Comparison of ENCODE assay signal across 11 cellular contexts in genomic region chr5:160166069-160166972, GRCh38. TPM values are rescaled to one million over a fixed set of nuclear protein-coding genes. Genes with fewer than 3 reads are reported as not detected.
DNase-seq lines count a peak whose midpoint lies in the region; ATAC-seq and TF ChIP-seq lines count a peak whose summit lies in the region.
"Had no signal": no experiment of that assay in that cellular context is flagged by ENCODE, and none has a peak within 500 bp of the region (broad histone marks: within the 10 kb centered on the region; RNA-seq: fewer than 3 reads in every experiment).

No MANE protein-coding gene starts in this region.

- no peak for DNase-seq in heart left ventricle
- no peak for DNase-seq in left ventricle myocardium superior
- DNase-seq in cerebellar cortex (ENCODE audit: low spot score): peak; percentile 47
- no peak for DNase-seq in vagina (ENCODE audit: extremely low spot score in 2 of 2)
- DNase-seq in progenitor cell of endocrine pancreas (ENCODE audit: low spot score, unreplicated experiment): no peak
- DNase-seq in activated CD8-positive, alpha-beta T cell treated with anti-CD3 and anti-CD28 coated beads, Interleukin-2, amount 10 ng/mL, durations not matched to agents 7 days and 5 days: no peak
- DNase-seq: GF-D8, immature natural killer cell had no signal

- peaks cover 8% of the 10 kb centered on the region for H3K4me1 Mint-ChIP-seq in progenitor cell of endocrine pancreas (ENCODE audit: low read depth)
- H3K4me1 Mint-ChIP-seq in activated CD8-positive, alpha-beta T cell treated with anti-CD3 and anti-CD28 coated beads, Interleukin-2, amount 10 ng/mL, durations not matched to agents 7 days and 5 days (ENCODE audit: low read depth): peaks cover 10% of the 10 kb centered on the region

- ATAC-seq in heart left ventricle (no peak), left ventricle myocardium superior (no peak), GM18870 (IDR thresholded peaks at IDR 0.05; ENCODE audit: unreplicated experiment) (no peak)
- ATAC-seq in activated CD8-positive, alpha-beta T cell treated with anti-CD3 and anti-CD28 coated beads, Interleukin-2, amount 10 ng/mL, durations not matched to agents 7 days and 5 days: no peak

- H3K9me3 Mint-ChIP-seq in progenitor cell of endocrine pancreas (ENCODE audit: low read depth): no peaks in the 10 kb centered on the region
- no peaks in the 10 kb centered on the region for H3K9me3 Mint-ChIP-seq in activated CD8-positive, alpha-beta T cell treated with anti-CD3 and anti-CD28 coated beads, Interleukin-2, amount 10 ng/mL, durations not matched to agents 7 days and 5 days (ENCODE audit: insufficient read depth)
- H3K9me3 Mint-ChIP-seq: activated T-helper 1 cell treated with anti-CD3 and anti-CD28 coated beads, Interleukin-12 subunit alpha, Interleukin-12 subunit beta, Interleukin-2, Interleukin-4 antibody, amounts not matched to agents 30 ng/mL and 10 ng/mL and 1 ng/mL, durations not matched to agents 14 hours and 24 hours and 36 hours; immature natural killer cell had no signal

- no peaks in the 10 kb centered on the region for H3K27me3 ChIP-seq in heart left ventricle
- H3K27me3 ChIP-seq in mucosa of rectum (ENCODE audit: control insufficient read depth in 2 of 2, insufficient read depth in 2 of 2, low read length in 2 of 2): no peaks in the 10 kb centered on the region
- no peaks in the 10 kb centered on the region for H3K27me3 ChIP-seq in vagina

- H3K4me3 ChIP-seq in heart left ventricle (peak overlapping the region in 1 of 12 donors; percentile 0), mucosa of rectum (ENCODE audit: low read length in 2 of 2) (no peak overlapping the region), vagina (peak overlapping the region in 1 of 2 donors; percentile 28)

- 69 to 81% (median 71%) methylated on average over 5 of the region's 5 CpGs for WGBS in heart left ventricle, 4 donors

- TF ChIP-seq CTCF in heart left ventricle (IDR thresholded peaks at IDR 0.05): no peak
- TF ChIP-seq CTCF in vagina (IDR thresholded peaks at IDR 0.05): no peak
- TF ChIP-seq CTCF in progenitor cell of endocrine pancreas (IDR thresholded peaks at IDR 0.05; ENCODE audit: unreplicated experiment): no peak

- H3K9ac ChIP-seq in mucosa of rectum (ENCODE audit: low read depth in 1 of 2, low read length in 2 of 2): peak overlapping the region in 1 of 2 donors; percentile 4

- no peak overlapping the region for H3K4me3 Mint-ChIP-seq in progenitor cell of endocrine pancreas (ENCODE audit: low read depth)
- no peak overlapping the region for H3K4me3 Mint-ChIP-seq in activated CD8-positive, alpha-beta T cell treated with anti-CD3 and anti-CD28 coated beads, Interleukin-2, amount 10 ng/mL, durations not matched to agents 7 days and 5 days
- H3K4me3 Mint-ChIP-seq: activated T-helper 1 cell treated with anti-CD3 and anti-CD28 coated beads, Interleukin-12 subunit alpha, Interleukin-12 subunit beta, Interleukin-2, Interleukin-4 antibody, amounts not matched to agents 30 ng/mL and 10 ng/mL and 1 ng/mL, durations not matched to agents 14 hours and 24 hours and 36 hours; immature natural killer cell had no signal

- H3K9me3 ChIP-seq in heart left ventricle: no peaks in the 10 kb centered on the region
- no peaks in the 10 kb centered on the region for H3K9me3 ChIP-seq in mucosa of rectum (ENCODE audit: control insufficient read depth in 2 of 2, low read length in 2 of 2)
- H3K9me3 ChIP-seq in vagina: no peaks in the 10 kb centered on the region

- no peak for TF ChIP-seq POLR2A in heart left ventricle (IDR thresholded peaks at IDR 0.05)
- TF ChIP-seq POLR2A in vagina (IDR thresholded peaks at IDR 0.05): no peak

- H3K36me3 ChIP-seq in heart left ventricle (no peaks in the 10 kb centered on the region), mucosa of rectum (ENCODE audit: control insufficient read depth in 2 of 2, insufficient read depth in 2 of 2, low read length in 2 of 2) (no peaks in the 10 kb centered on the region), vagina (no peaks in the 10 kb centered on the region)

- CTCF ChIA-PET in activated CD8-positive, alpha-beta T cell treated with anti-CD3 and anti-CD28 coated beads, Interleukin-2, amount 10 ng/mL, durations not matched to agents 7 days and 5 days (lab: Charles Lee): interaction anchor here (0.7 kb wide), 1 partner anchor 145 kb away, joined by 3 read pairs; no protein-coding TSS in a partner anchor

- H3K27ac ChIP-seq in heart left ventricle (peak overlapping the region; percentile 32 to 92 (median 80)), mucosa of rectum (ENCODE audit: low read depth in 2 of 2, low read length in 2 of 2) (peak overlapping the region; percentile 72 to 81), vagina (peak overlapping the region; percentile 93)

- H3K27ac Mint-ChIP-seq in progenitor cell of endocrine pancreas: no peak overlapping the region
- H3K27ac Mint-ChIP-seq in activated CD8-positive, alpha-beta T cell treated with anti-CD3 and anti-CD28 coated beads, Interleukin-2, amount 10 ng/mL, durations not matched to agents 7 days and 5 days: no peak overlapping the region
- H3K27ac Mint-ChIP-seq: activated T-helper 1 cell treated with anti-CD3 and anti-CD28 coated beads, Interleukin-12 subunit alpha, Interleukin-12 subunit beta, Interleukin-2, Interleukin-4 antibody, amounts not matched to agents 30 ng/mL and 10 ng/mL and 1 ng/mL, durations not matched to agents 14 hours and 24 hours and 36 hours; immature natural killer cell had no signal

- no peaks in the 10 kb centered on the region for H3K36me3 Mint-ChIP-seq in progenitor cell of endocrine pancreas (ENCODE audit: insufficient read depth)
- no peaks in the 10 kb centered on the region for H3K36me3 Mint-ChIP-seq in activated CD8-positive, alpha-beta T cell treated with anti-CD3 and anti-CD28 coated beads, Interleukin-2, amount 10 ng/mL, durations not matched to agents 7 days and 5 days (ENCODE audit: low read depth)
- H3K36me3 Mint-ChIP-seq: immature natural killer cell had no signal

- intact Hi-C loops in heart left ventricle (cut with DNase I): no loop called here
- intact Hi-C loops in left ventricle myocardium superior (cut with micrococcal nuclease): no loop called here
- intact Hi-C loops in vagina (cut with DNase I): no loop called here

- H3K4me1 ChIP-seq in heart left ventricle (peaks cover 0 to 43% (median 30%) of the 10 kb centered on the region in 12 donors), mucosa of rectum (ENCODE audit: control insufficient read depth in 2 of 2, insufficient read depth in 2 of 2, low read length in 2 of 2) (peaks cover 12 to 16% of the 10 kb centered on the region in 2 donors), vagina (peaks cover 53% of the 10 kb centered on the region)

- peaks cover 13% of the 10 kb centered on the region for H3K27me3 Mint-ChIP-seq in progenitor cell of endocrine pancreas
- peaks cover 13% of the 10 kb centered on the region for H3K27me3 Mint-ChIP-seq in activated CD8-positive, alpha-beta T cell treated with anti-CD3 and anti-CD28 coated beads, Interleukin-2, amount 10 ng/mL, durations not matched to agents 7 days and 5 days (ENCODE audit: low read depth)

- POLR2A ChIA-PET in activated CD8-positive, alpha-beta T cell treated with anti-CD3 and anti-CD28 coated beads, Interleukin-2, amount 10 ng/mL, durations not matched to agents 7 days and 5 days (lab: Charles Lee): no interaction called here

RNA-seq across cellular contexts. Expression of gene PWWP2A, which starts 47.1 kb away (rescaled TPM):
- total RNA-seq in heart left ventricle: 10 to 100 TPM in 6 of 9 donors, 1 to 10 TPM in 3; 9.3 to 13.7 (median 11.2) TPM
- 1 to 10 TPM; 3.5 to 7.0 TPM for polyA plus RNA-seq in heart left ventricle
- total RNA-seq in left ventricle myocardium superior: 11.4 TPM
- 19.9 TPM for total RNA-seq in vagina
- total RNA-seq in progenitor cell of endocrine pancreas: 33.3 and 42.7 TPM in 2 replicates
- 10 to 100 TPM; 19.5 to 24.9 TPM for total RNA-seq in activated CD8-positive, alpha-beta T cell treated with anti-CD3 and anti-CD28 coated beads, Interleukin-2, amount 10 ng/mL, durations not matched to agents 7 days and 5 days
